1 cellular context compared by ENCODE assay signal in the genomic region with DNA sequence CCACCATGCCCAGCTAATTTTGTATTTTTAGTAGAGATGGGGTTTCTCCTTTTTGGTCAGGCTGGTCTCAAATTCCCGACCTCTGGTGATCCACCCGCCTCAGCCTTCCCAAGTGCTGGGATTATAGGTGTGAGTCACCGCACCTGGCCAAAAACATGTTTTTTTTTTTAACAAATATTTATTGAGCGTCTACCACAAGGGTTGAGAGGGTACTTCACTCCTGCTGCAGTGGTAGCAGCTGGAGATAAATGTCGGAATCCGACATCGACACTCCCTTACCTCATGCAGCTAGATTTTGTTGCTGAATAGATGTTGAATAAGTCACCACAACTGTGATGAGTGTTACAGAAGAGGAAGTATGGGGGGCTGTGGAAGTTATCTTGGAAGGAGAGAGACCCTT.
TF ChIP-seq lines count a peak whose summit lies in the region.

No MANE protein-coding gene starts in this region.

TF ChIP-seq in HepG2, 621 proteins besides CTCF, POLR2A, EP300 and RAD21 (continued from another document):
- TF ChIP-seq, protein P1, sequence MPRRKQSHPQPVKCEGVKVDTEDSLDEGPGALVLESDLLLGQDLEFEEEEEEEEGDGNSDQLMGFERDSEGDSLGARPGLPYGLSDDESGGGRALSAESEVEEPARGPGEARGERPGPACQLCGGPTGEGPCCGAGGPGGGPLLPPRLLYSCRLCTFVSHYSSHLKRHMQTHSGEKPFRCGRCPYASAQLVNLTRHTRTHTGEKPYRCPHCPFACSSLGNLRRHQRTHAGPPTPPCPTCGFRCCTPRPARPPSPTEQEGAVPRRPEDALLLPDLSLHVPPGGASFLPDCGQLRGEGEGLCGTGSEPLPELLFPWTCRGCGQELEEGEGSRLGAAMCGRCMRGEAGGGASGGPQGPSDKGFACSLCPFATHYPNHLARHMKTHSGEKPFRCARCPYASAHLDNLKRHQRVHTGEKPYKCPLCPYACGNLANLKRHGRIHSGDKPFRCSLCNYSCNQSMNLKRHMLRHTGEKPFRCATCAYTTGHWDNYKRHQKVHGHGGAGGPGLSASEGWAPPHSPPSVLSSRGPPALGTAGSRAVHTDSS (CRISPR knock-in tag; conservative IDR thresholded peaks at IDR 0.05) = no peak
- TF ChIP-seq PLRG1 (conservative IDR thresholded peaks at IDR 0.05) (no peak), ZMYM3 (CRISPR knock-in tag; IDR thresholded peaks at IDR 0.05) (no peak), FOXK1 (CRISPR knock-in tag; IDR thresholded peaks at IDR 0.05; ENCODE audit: borderline replicate concordance, low read depth) (no peak), ATF7-NPFF (CRISPR knock-in tag; IDR thresholded peaks at IDR 0.05; ENCODE audit: low read depth) (no peak), ATAD3A (CRISPR knock-in tag; IDR thresholded peaks at IDR 0.05) (no peak)
- TF ChIP-seq, protein P2, sequence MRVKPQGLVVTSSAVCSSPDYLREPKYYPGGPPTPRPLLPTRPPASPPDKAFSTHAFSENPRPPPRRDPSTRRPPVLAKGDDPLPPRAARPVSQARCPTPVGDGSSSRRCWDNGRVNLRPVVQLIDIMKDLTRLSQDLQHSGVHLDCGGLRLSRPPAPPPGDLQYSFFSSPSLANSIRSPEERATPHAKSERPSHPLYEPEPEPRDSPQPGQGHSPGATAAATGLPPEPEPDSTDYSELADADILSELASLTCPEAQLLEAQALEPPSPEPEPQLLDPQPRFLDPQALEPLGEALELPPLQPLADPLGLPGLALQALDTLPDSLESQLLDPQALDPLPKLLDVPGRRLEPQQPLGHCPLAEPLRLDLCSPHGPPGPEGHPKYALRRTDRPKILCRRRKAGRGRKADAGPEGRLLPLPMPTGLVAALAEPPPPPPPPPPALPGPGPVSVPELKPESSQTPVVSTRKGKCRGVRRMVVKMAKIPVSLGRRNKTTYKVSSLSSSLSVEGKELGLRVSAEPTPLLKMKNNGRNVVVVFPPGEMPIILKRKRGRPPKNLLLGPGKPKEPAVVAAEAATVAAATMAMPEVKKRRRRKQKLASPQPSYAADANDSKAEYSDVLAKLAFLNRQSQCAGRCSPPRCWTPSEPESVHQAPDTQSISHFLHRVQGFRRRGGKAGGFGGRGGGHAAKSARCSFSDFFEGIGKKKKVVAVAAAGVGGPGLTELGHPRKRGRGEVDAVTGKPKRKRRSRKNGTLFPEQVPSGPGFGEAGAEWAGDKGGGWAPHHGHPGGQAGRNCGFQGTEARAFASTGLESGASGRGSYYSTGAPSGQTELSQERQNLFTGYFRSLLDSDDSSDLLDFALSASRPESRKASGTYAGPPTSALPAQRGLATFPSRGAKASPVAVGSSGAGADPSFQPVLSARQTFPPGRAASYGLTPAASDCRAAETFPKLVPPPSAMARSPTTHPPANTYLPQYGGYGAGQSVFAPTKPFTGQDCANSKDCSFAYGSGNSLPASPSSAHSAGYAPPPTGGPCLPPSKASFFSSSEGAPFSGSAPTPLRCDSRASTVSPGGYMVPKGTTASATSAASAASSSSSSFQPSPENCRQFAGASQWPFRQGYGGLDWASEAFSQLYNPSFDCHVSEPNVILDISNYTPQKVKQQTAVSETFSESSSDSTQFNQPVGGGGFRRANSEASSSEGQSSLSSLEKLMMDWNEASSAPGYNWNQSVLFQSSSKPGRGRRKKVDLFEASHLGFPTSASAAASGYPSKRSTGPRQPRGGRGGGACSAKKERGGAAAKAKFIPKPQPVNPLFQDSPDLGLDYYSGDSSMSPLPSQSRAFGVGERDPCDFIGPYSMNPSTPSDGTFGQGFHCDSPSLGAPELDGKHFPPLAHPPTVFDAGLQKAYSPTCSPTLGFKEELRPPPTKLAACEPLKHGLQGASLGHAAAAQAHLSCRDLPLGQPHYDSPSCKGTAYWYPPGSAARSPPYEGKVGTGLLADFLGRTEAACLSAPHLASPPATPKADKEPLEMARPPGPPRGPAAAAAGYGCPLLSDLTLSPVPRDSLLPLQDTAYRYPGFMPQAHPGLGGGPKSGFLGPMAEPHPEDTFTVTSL (CRISPR knock-in tag; IDR thresholded peaks at IDR 0.05; ENCODE audit: borderline replicate concordance) = no peak
- TF ChIP-seq, protein P3, sequence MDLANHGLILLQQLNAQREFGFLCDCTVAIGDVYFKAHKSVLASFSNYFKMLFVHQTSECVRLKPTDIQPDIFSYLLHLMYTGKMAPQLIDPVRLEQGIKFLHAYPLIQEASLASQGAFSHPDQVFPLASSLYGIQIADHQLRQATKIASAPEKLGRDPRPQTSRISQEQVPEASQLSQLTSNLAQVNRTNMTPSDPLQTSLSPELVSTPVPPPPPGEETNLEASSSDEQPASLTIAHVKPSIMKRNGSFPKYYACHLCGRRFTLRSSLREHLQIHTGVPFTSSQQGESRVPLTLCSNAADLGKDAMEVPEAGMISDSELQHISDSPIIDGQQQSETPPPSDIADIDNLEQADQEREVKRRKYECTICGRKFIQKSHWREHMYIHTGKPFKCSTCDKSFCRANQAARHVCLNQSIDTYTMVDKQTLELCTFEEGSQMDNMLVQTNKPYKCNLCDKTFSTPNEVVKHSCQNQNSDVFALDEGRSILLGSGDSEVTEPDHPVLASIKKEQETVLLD (CRISPR knock-in tag; IDR thresholded peaks at IDR 0.05; ENCODE audit: low read depth) = no peak
